Comparison of ENCODE assay signal across 23 cellular contexts in genomic region chr7:133165001-133165400, GRCh38.
DNase-seq lines count a peak whose midpoint lies in the region; ATAC-seq and TF ChIP-seq lines count a peak whose summit lies in the region.
"Had no signal": no experiment of that assay in that cellular context is flagged by ENCODE, and none has a peak within 500 bp of the region (broad histone marks: within the 10 kb centered on the region; RNA-seq: fewer than 3 reads in every experiment).

No MANE protein-coding gene starts in this region.

- no peaks in the 10 kb centered on the region for H3K36me3 ChIP-seq in neural cell (ENCODE audit: insufficient read depth, low read length)
- H3K36me3 ChIP-seq in A673 (ENCODE audit: insufficient read depth, low read length, poor library complexity, severe bottlenecking) = no peaks in the 10 kb centered on the region
- H3K36me3 ChIP-seq: BLaER1 treated with 17β-estradiol and CSF1 and Interleukin-3, amounts not matched to agents 10 nM and 100 nM had no signal

- in situ Hi-C loops in GM13977 (cut with MboI; ENCODE audit: low pct_unique_long_range_greater_than_20kb, low sequenced_read_pairs, unreplicated experiment) = no loop called here

- TF ChIP-seq EP300 in neural cell (conservative IDR thresholded peaks at IDR 0.05; ENCODE audit: poor library complexity, severe bottlenecking) = no peak

- H3F3A ChIP-seq in neural cell (ENCODE audit: insufficient read depth, low read length, poor library complexity, severe bottlenecking) = peaks cover 16% of the 10 kb centered on the region

- H3K4me3 ChIP-seq in neural cell (ENCODE audit: low read length) (peak overlapping the region; percentile 34), A673 (ENCODE audit: low read depth, low read length, poor library complexity, severe bottlenecking) (no peak overlapping the region)
- H3K4me3 ChIP-seq: BLaER1 treated with 17β-estradiol and CSF1 and Interleukin-3, amounts not matched to agents 10 nM and 100 nM; GM23248; K562 had no signal

- CTCF ChIA-PET in A673 (lab: Charles Lee) = no interaction called here

- intact Hi-C loops in A673 (cut with micrococcal nuclease; ENCODE audit: unreplicated experiment) = no loop called here

- no peak for TF ChIP-seq CTCF in GM13977 (IDR thresholded peaks at IDR 0.05; ENCODE audit: extremely low read depth, insufficient read depth, missing control alignments)
- TF ChIP-seq CTCF in neural cell (IDR thresholded peaks at IDR 0.05; ENCODE audit: poor library complexity, severe bottlenecking) = no peak
- no peak for TF ChIP-seq CTCF in A673 (conservative IDR thresholded peaks at IDR 0.05; ENCODE audit: low read depth, low read length)

- H3K27ac ChIP-seq in neural cell (ENCODE audit: low read length) = peak overlapping the region; percentile 42
- no peak overlapping the region for H3K27ac ChIP-seq in A673 (ENCODE audit: low read depth, low read length, poor library complexity, severe bottlenecking)
- H3K27ac ChIP-seq: BLaER1 treated with 17β-estradiol and CSF1 and Interleukin-3, amounts not matched to agents 10 nM and 100 nM; GM23248 had no signal

- no peaks in the 10 kb centered on the region for H3K4me1 ChIP-seq in A673 (ENCODE audit: insufficient read depth, low read length, poor library complexity, severe bottlenecking)
- H3K4me1 ChIP-seq: BLaER1 treated with 17β-estradiol and CSF1 and Interleukin-3, amounts not matched to agents 10 nM and 100 nM had no signal

- H3K9me2 ChIP-seq in neural cell (ENCODE audit: insufficient read depth, low read length) = no peaks in the 10 kb centered on the region

- no TSS peak for BruUV-seq in A673 (replicated peaks; lab: Mats Ljungman, UMichigan)

- no peaks in the 10 kb centered on the region for H4K20me1 ChIP-seq in neural cell (ENCODE audit: insufficient read depth)
- H4K20me1 ChIP-seq: BLaER1 treated with 17β-estradiol and CSF1 and Interleukin-3, amounts not matched to agents 10 nM and 100 nM had no signal

- no peaks in the 10 kb centered on the region for H3K27me3 ChIP-seq in neural cell (ENCODE audit: insufficient read depth, low read depth, low read length)
- peaks cover 34% of the 10 kb centered on the region for H3K27me3 ChIP-seq in A673 (replicated peaks; ENCODE audit: insufficient read depth, low read depth, low read length, poor library complexity)
- H3K27me3 ChIP-seq: BLaER1 treated with 17β-estradiol and CSF1 and Interleukin-3, amounts not matched to agents 10 nM and 100 nM had no signal

- DNase-seq in GM13977 (ENCODE audit: low spot score) (peak; percentile 39), hypothalamus (lab: John Stamatoyannopoulos, UW) (no peak), NCI-H1092 (lab: John Stamatoyannopoulos, UW) (no peak), A673 (ENCODE audit: low spot score) (no peak)
- no peak for DNase-seq in activated CD4-positive, CD25-positive, alpha-beta regulatory T cell treated with anti-CD3 and anti-CD28 coated beads, Interleukin-2, amount 50 U/mL, for 72 hours
- DNase-seq: AML-193; CD4-positive, alpha-beta memory T cell; COR-L47; DMS53; GM23248; H7; Kasumi-1; NCI-H1105; NCI-H1436 treated with DMSO at 0.1 percent for 48 hours; NCI-H187 treated with DMSO at 0.1 percent for 48 hours; NCI-H446; SHP77 treated with DMSO at 0.1 percent for 48 hours had no signal

- no peak for TF ChIP-seq RAD21 in neural cell (conservative IDR thresholded peaks at IDR 0.05)

- peak overlapping the region; percentile 17 for H2AFZ ChIP-seq in neural cell (ENCODE audit: low read depth, low read length)
- H2AFZ ChIP-seq: GM23248 had no signal

- peak; percentile 76 for ATAC-seq in GM21390 (IDR thresholded peaks at IDR 0.05; ENCODE audit: unreplicated experiment)
- peak; percentile 57 for ATAC-seq in HG02884 (IDR thresholded peaks at IDR 0.05; ENCODE audit: unreplicated experiment)
- ATAC-seq: Panc1 had no signal

- peak overlapping the region; percentile 52 for H3K4me2 ChIP-seq in neural cell (ENCODE audit: low read length)
- H3K4me2 ChIP-seq: BLaER1 treated with 17β-estradiol and CSF1 and Interleukin-3, amounts not matched to agents 10 nM and 100 nM had no signal

- POLR2A ChIA-PET in A673 (lab: Charles Lee; ENCODE audit: low non-redundant PET) = no interaction called here

- H3K9ac ChIP-seq in neural cell (ENCODE audit: low read length) = no peak overlapping the region
- H3K9ac ChIP-seq: BLaER1 treated with 17β-estradiol and CSF1 and Interleukin-3, amounts not matched to agents 10 nM and 100 nM; GM23248 had no signal

- H3K79me2 ChIP-seq in neural cell (replicated peaks; ENCODE audit: insufficient read depth, low read length) = no peaks in the 10 kb centered on the region

- H3K9me3 ChIP-seq in neural cell (ENCODE audit: low read length) (no peaks in the 10 kb centered on the region), A673 (ENCODE audit: low read depth, low read length, poor library complexity, severe bottlenecking) (no peaks in the 10 kb centered on the region)
- H3K9me3 ChIP-seq: BLaER1 treated with 17β-estradiol and CSF1 and Interleukin-3, amounts not matched to agents 10 nM and 100 nM had no signal

TF ChIP-seq in neural cell, 6 proteins besides CTCF, POLR2A, EP300 and RAD21:
- no peak for TF ChIP-seq SMC3 (conservative IDR thresholded peaks at IDR 0.05; ENCODE audit: poor library complexity)
- no peak for TF ChIP-seq REST (IDR thresholded peaks at IDR 0.05; ENCODE audit: borderline replicate concordance)
- no peak for TF ChIP-seq TAF1 (IDR thresholded peaks at IDR 0.05; ENCODE audit: low read depth)
- no peak for TF ChIP-seq EZH2 (IDR thresholded peaks at IDR 0.05; ENCODE audit: borderline replicate concordance, insufficient read depth, low read length, poor library complexity, severe bottlenecking)
- no peak for TF ChIP-seq POLR2AphosphoS5 (IDR thresholded peaks at IDR 0.05)
- TF ChIP-seq MXI1 (conservative IDR thresholded peaks at IDR 0.05; ENCODE audit: poor library complexity, severe bottlenecking) = no peak
